ENCODE assay signal across 9 cellular contexts in genomic region chr19:56350416-56351045, GRCh38. TPM values are rescaled to one million over a fixed set of nuclear protein-coding genes. Genes with fewer than 3 reads are reported as not detected.
DNase-seq lines count a peak whose midpoint lies in the region; ATAC-seq and TF ChIP-seq lines count a peak whose summit lies in the region.
"Had no signal": no experiment of that assay in that cellular context is flagged by ENCODE, and none has a peak within 500 bp of the region (broad histone marks: within the 10 kb centered on the region; RNA-seq: fewer than 3 reads in every experiment).

No MANE protein-coding gene starts in this region.

- ATAC-seq in activated CD8-positive, alpha-beta memory T cell treated with anti-CD3 and anti-CD28 coated beads, Interleukin-2, amount 10 ng/mL, durations not matched to agents 7 days and 5 days, result no peak
- ATAC-seq in HG03039 (IDR thresholded peaks at IDR 0.05; ENCODE audit: unreplicated experiment), result no peak
- ATAC-seq: left colon had no signal

- intact Hi-C loops in A673 (cut with micrococcal nuclease; ENCODE audit: unreplicated experiment), result no loop called here
- intact Hi-C loops in activated T-helper 2 cell treated with anti-CD3 and anti-CD28 coated beads, Interferon-gamma antibody, Interleukin-2, Interleukin-4, amounts not matched to agents 10 μg/mL and 5 μg/mL and 100 μg/mL, durations not matched to agents 14 hours and 24 hours and 36 hours (cut with micrococcal nuclease), result no loop called here

- CTCF ChIA-PET in A673 (lab: Charles Lee), result interaction anchor here (1.0 kb wide), 1 partner anchor 41 kb away, joined by 4 read pairs; no protein-coding TSS in a partner anchor
- CTCF ChIA-PET in activated CD8-positive, alpha-beta memory T cell treated with anti-CD3 and anti-CD28 coated beads, Interleukin-2, amount 10 ng/mL, durations not matched to agents 7 days and 5 days (lab: Charles Lee), result interaction anchor here (5.0 kb wide), 1 partner anchor 98 kb away, joined by 39 read pairs; no protein-coding TSS in a partner anchor

- H3K4me3 ChIP-seq in A673 (ENCODE audit: low read depth, low read length, poor library complexity, severe bottlenecking), result no peak overlapping the region
- H3K4me3 ChIP-seq in GM12865 (ENCODE audit: low read depth, low read length), result no peak overlapping the region
- no peak overlapping the region for H3K4me3 ChIP-seq in fibroblast of villous mesenchyme (ENCODE audit: low read depth, low read length)
- H3K4me3 ChIP-seq in retinal pigment epithelial cell (ENCODE audit: low read length), result no peak overlapping the region

- DNase-seq in A673 (ENCODE audit: low spot score) (peak; percentile 75), GM12865 (ENCODE audit: low read depth) (peak; percentile 51), NCI-H460 (ENCODE audit: extremely low read depth, low read depth) (peak; percentile 30), fibroblast of villous mesenchyme (ENCODE audit: low read depth) (peak; percentile 46), retinal pigment epithelial cell (ENCODE audit: low read depth) (peak; percentile 11)
- peak; percentile 67 for DNase-seq in activated CD8-positive, alpha-beta memory T cell treated with anti-CD3 and anti-CD28 coated beads, Interleukin-2, amount 10 ng/mL, durations not matched to agents 7 days and 5 days
- no peak for DNase-seq in activated T-helper 2 cell treated with anti-CD3 and anti-CD28 coated beads, Interferon-gamma antibody, Interleukin-2, Interleukin-4, amounts not matched to agents 10 μg/mL and 5 μg/mL and 100 μg/mL, durations not matched to agents 14 hours and 24 hours and 36 hours (ENCODE audit: low spot score)

- H3K9me3 ChIP-seq in A673 (ENCODE audit: low read depth, low read length, poor library complexity, severe bottlenecking), result no peaks in the 10 kb centered on the region

- H3K27ac Mint-ChIP-seq in activated CD8-positive, alpha-beta memory T cell treated with anti-CD3 and anti-CD28 coated beads, Interleukin-2, amount 10 ng/mL, durations not matched to agents 7 days and 5 days, result no peak overlapping the region
- H3K27ac Mint-ChIP-seq in activated T-helper 2 cell treated with anti-CD3 and anti-CD28 coated beads, Interferon-gamma antibody, Interleukin-2, Interleukin-4, amounts not matched to agents 10 μg/mL and 5 μg/mL and 100 μg/mL, durations not matched to agents 14 hours and 24 hours and 36 hours, result no peak overlapping the region

- TF ChIP-seq CTCF in A673 (conservative IDR thresholded peaks at IDR 0.05; ENCODE audit: low read depth, low read length) (peak; percentile 86), GM12865 (IDR thresholded peaks at IDR 0.05; ENCODE audit: insufficient read depth, low read depth, low read length, missing control alignments) (peak; percentile 80), fibroblast of villous mesenchyme (IDR thresholded peaks at IDR 0.05; ENCODE audit: insufficient read depth, low read depth, low read length) (peak; percentile 90), retinal pigment epithelial cell (conservative IDR thresholded peaks at IDR 0.05; ENCODE audit: low read depth, low read length) (peak; percentile 90)

- no peaks in the 10 kb centered on the region for H3K4me1 Mint-ChIP-seq in activated CD8-positive, alpha-beta memory T cell treated with anti-CD3 and anti-CD28 coated beads, Interleukin-2, amount 10 ng/mL, durations not matched to agents 7 days and 5 days
- H3K4me1 Mint-ChIP-seq in activated T-helper 2 cell treated with anti-CD3 and anti-CD28 coated beads, Interferon-gamma antibody, Interleukin-2, Interleukin-4, amounts not matched to agents 10 μg/mL and 5 μg/mL and 100 μg/mL, durations not matched to agents 14 hours and 24 hours and 36 hours (ENCODE audit: low read depth), result no peaks in the 10 kb centered on the region

- no peak overlapping the region for H3K4me3 Mint-ChIP-seq in activated CD8-positive, alpha-beta memory T cell treated with anti-CD3 and anti-CD28 coated beads, Interleukin-2, amount 10 ng/mL, durations not matched to agents 7 days and 5 days
- no peak overlapping the region for H3K4me3 Mint-ChIP-seq in activated T-helper 2 cell treated with anti-CD3 and anti-CD28 coated beads, Interferon-gamma antibody, Interleukin-2, Interleukin-4, amounts not matched to agents 10 μg/mL and 5 μg/mL and 100 μg/mL, durations not matched to agents 14 hours and 24 hours and 36 hours (ENCODE audit: low read depth)

- no peaks in the 10 kb centered on the region for H3K9me3 Mint-ChIP-seq in activated CD8-positive, alpha-beta memory T cell treated with anti-CD3 and anti-CD28 coated beads, Interleukin-2, amount 10 ng/mL, durations not matched to agents 7 days and 5 days (ENCODE audit: low read depth)
- no peaks in the 10 kb centered on the region for H3K9me3 Mint-ChIP-seq in activated T-helper 2 cell treated with anti-CD3 and anti-CD28 coated beads, Interferon-gamma antibody, Interleukin-2, Interleukin-4, amounts not matched to agents 10 μg/mL and 5 μg/mL and 100 μg/mL, durations not matched to agents 14 hours and 24 hours and 36 hours

- no TSS peak for BruUV-seq in A673 (replicated peaks; lab: Mats Ljungman, UMichigan)

- POLR2A ChIA-PET in A673 (lab: Charles Lee; ENCODE audit: low non-redundant PET), result no interaction called here

- no peaks in the 10 kb centered on the region for H3K4me1 ChIP-seq in A673 (ENCODE audit: insufficient read depth, low read length, poor library complexity, severe bottlenecking)

- no peaks in the 10 kb centered on the region for H3K36me3 Mint-ChIP-seq in activated CD8-positive, alpha-beta memory T cell treated with anti-CD3 and anti-CD28 coated beads, Interleukin-2, amount 10 ng/mL, durations not matched to agents 7 days and 5 days
- H3K36me3 Mint-ChIP-seq in activated T-helper 2 cell treated with anti-CD3 and anti-CD28 coated beads, Interferon-gamma antibody, Interleukin-2, Interleukin-4, amounts not matched to agents 10 μg/mL and 5 μg/mL and 100 μg/mL, durations not matched to agents 14 hours and 24 hours and 36 hours (ENCODE audit: low read depth), result no peaks in the 10 kb centered on the region

- H3K27me3 ChIP-seq in A673 (replicated peaks; ENCODE audit: insufficient read depth, low read depth, low read length, poor library complexity), result no peaks in the 10 kb centered on the region

- no peaks in the 10 kb centered on the region for H3K36me3 ChIP-seq in A673 (ENCODE audit: insufficient read depth, low read length, poor library complexity, severe bottlenecking)

- no peak overlapping the region for H3K27ac ChIP-seq in A673 (ENCODE audit: low read depth, low read length, poor library complexity, severe bottlenecking)

- no peaks in the 10 kb centered on the region for H3K27me3 Mint-ChIP-seq in activated CD8-positive, alpha-beta memory T cell treated with anti-CD3 and anti-CD28 coated beads, Interleukin-2, amount 10 ng/mL, durations not matched to agents 7 days and 5 days
- no peaks in the 10 kb centered on the region for H3K27me3 Mint-ChIP-seq in activated T-helper 2 cell treated with anti-CD3 and anti-CD28 coated beads, Interferon-gamma antibody, Interleukin-2, Interleukin-4, amounts not matched to agents 10 μg/mL and 5 μg/mL and 100 μg/mL, durations not matched to agents 14 hours and 24 hours and 36 hours (ENCODE audit: low read depth)

RNA-seq across cellular contexts. Expression of gene ZSCAN5A, which starts 35.9 kb away (rescaled TPM):
- total RNA-seq in A673 (2021) (15.5 and 18.8 TPM in 2 replicates), fibroblast of villous mesenchyme (6.5 and 8.4 TPM in 2 replicates)
- 5.5 and 6.5 TPM in 2 replicates for total RNA-seq in NCI-H460 (2014; rRNA removed; shearing (Covaris generic))
- polyA plus RNA-seq in NCI-H460 (2014; cell fraction: nucleus; rRNA removed), result 3.3 and 5.5 TPM in 2 replicates
- total RNA-seq in activated CD8-positive, alpha-beta memory T cell treated with anti-CD3 and anti-CD28 coated beads, Interleukin-2, amount 10 ng/mL, durations not matched to agents 7 days and 5 days, result 1 to 10 TPM; 5.9 to 8.6 TPM
- 9.1 and 10.3 TPM in 2 replicates for total RNA-seq in activated T-helper 2 cell treated with anti-CD3 and anti-CD28 coated beads, Interferon-gamma antibody, Interleukin-2, Interleukin-4, amounts not matched to agents 10 μg/mL and 5 μg/mL and 100 μg/mL, durations not matched to agents 14 hours and 24 hours and 36 hours

RNA-seq across cellular contexts. Expression of gene ZNF582, which starts 42.8 kb away (rescaled TPM):
- total RNA-seq in A673 (2021) (2.7 and 3.0 TPM in 2 replicates), fibroblast of villous mesenchyme (2.3 and 2.6 TPM in 2 replicates)
- 0.49 and 0.94 TPM in 2 replicates for total RNA-seq in NCI-H460 (2014; rRNA removed; shearing (Covaris generic))
- 0.40 and 0.79 TPM in 2 replicates for polyA plus RNA-seq in NCI-H460 (2014; cell fraction: nucleus; rRNA removed)
- 1 to 10 TPM; 1.9 to 3.3 TPM for total RNA-seq in activated CD8-positive, alpha-beta memory T cell treated with anti-CD3 and anti-CD28 coated beads, Interleukin-2, amount 10 ng/mL, durations not matched to agents 7 days and 5 days
- total RNA-seq in activated T-helper 2 cell treated with anti-CD3 and anti-CD28 coated beads, Interferon-gamma antibody, Interleukin-2, Interleukin-4, amounts not matched to agents 10 μg/mL and 5 μg/mL and 100 μg/mL, durations not matched to agents 14 hours and 24 hours and 36 hours, result 1.3 and 1.4 TPM in 2 replicates

RNA-seq across cellular contexts. Expression of gene ZNF583, which starts 53.6 kb away (rescaled TPM):
- 4.5 and 6.3 TPM in 2 replicates for total RNA-seq in A673 (2021)
- 4.6 and 6.4 TPM in 2 replicates for total RNA-seq in NCI-H460 (2014; rRNA removed; shearing (Covaris generic))
- 2.0 and 2.9 TPM in 2 replicates for polyA plus RNA-seq in NCI-H460 (2014; cell fraction: nucleus; rRNA removed)
- total RNA-seq in activated CD8-positive, alpha-beta memory T cell treated with anti-CD3 and anti-CD28 coated beads, Interleukin-2, amount 10 ng/mL, durations not matched to agents 7 days and 5 days, result 1 to 10 TPM; 3.5 to 3.6 TPM
- total RNA-seq in fibroblast of villous mesenchyme, result 7.1 and 9.1 TPM in 2 replicates
- 1.5 and 1.7 TPM in 2 replicates for total RNA-seq in activated T-helper 2 cell treated with anti-CD3 and anti-CD28 coated beads, Interferon-gamma antibody, Interleukin-2, Interleukin-4, amounts not matched to agents 10 μg/mL and 5 μg/mL and 100 μg/mL, durations not matched to agents 14 hours and 24 hours and 36 hours
